ENCODE assay signal across 1 cellular context in genomic region chr11:72778535-72779494, GRCh38.
TF ChIP-seq lines count a peak whose summit lies in the region.

No MANE protein-coding gene starts in this region.

TF ChIP-seq in HepG2, 621 proteins besides CTCF, POLR2A, EP300 and RAD21 (continued from another document and continues in another):
- TF ChIP-seq ATF6 (CRISPR knock-in tag; conservative IDR thresholded peaks at IDR 0.05), result no peak
- no peak for TF ChIP-seq SRSF9 (IDR thresholded peaks at IDR 0.05; ENCODE audit: borderline replicate concordance, insufficient read depth, low read depth, low read length, poor library complexity, severe bottlenecking)
- no peak for TF ChIP-seq ARNT2 (CRISPR knock-in tag; IDR thresholded peaks at IDR 0.05; ENCODE audit: low read depth)
- 0 out of 2 replicates have a peak, but pooled peaks have one; percentile 26 for TF ChIP-seq ZFP90 (CRISPR knock-in tag; IDR thresholded peaks at IDR 0.05; ENCODE audit: borderline replicate concordance)
- 0 out of 2 replicates have a peak, but pooled peaks have one; percentile 9 for TF ChIP-seq ELF1 (CRISPR knock-in tag; IDR thresholded peaks at IDR 0.05)
- TF ChIP-seq CEBPZ (IDR thresholded peaks at IDR 0.05; ENCODE audit: low read length), result no peak
- TF ChIP-seq ZNF317 (CRISPR knock-in tag; IDR thresholded peaks at IDR 0.05), result no peak
- TF ChIP-seq ELF4 (CRISPR knock-in tag; IDR thresholded peaks at IDR 0.05; ENCODE audit: borderline replicate concordance), result no peak
- 0 out of 2 replicates have a peak, but pooled peaks have one; percentile 58 for TF ChIP-seq ZNF431 (CRISPR knock-in tag; IDR thresholded peaks at IDR 0.05; ENCODE audit: borderline replicate concordance, low read depth)
- no peak for TF ChIP-seq PRPF4 (IDR thresholded peaks at IDR 0.05; ENCODE audit: low read depth, low read length, poor library complexity, severe bottlenecking)
- TF ChIP-seq MLLT10 (CRISPR knock-in tag; IDR thresholded peaks at IDR 0.05), result no peak
- TF ChIP-seq PLRG1 (conservative IDR thresholded peaks at IDR 0.05), result no peak
- peak; percentile 61; the same call in 1 of the 2 replicates for TF ChIP-seq ZNF121 (CRISPR knock-in tag; IDR thresholded peaks at IDR 0.05)
- no peak for TF ChIP-seq ZBTB49 (CRISPR knock-in tag; IDR thresholded peaks at IDR 0.05; ENCODE audit: borderline replicate concordance)
- TF ChIP-seq RNF219 (CRISPR knock-in tag; IDR thresholded peaks at IDR 0.05), result no peak
- peak; percentile 18; the same call in 1 of the 2 replicates for TF ChIP-seq ZC3H13 (CRISPR knock-in tag; IDR thresholded peaks at IDR 0.05)
- no peak for TF ChIP-seq TERF1 (CRISPR knock-in tag; IDR thresholded peaks at IDR 0.05)
- TF ChIP-seq KIAA2018 (CRISPR knock-in tag; IDR thresholded peaks at IDR 0.05; ENCODE audit: borderline replicate concordance), result no peak
- no peak for TF ChIP-seq NFE2L2 (IDR thresholded peaks at IDR 0.05; ENCODE audit: low read length)
- no peak for TF ChIP-seq ZSCAN12 (CRISPR knock-in tag; IDR thresholded peaks at IDR 0.05)
- TF ChIP-seq ZNF816 (CRISPR knock-in tag; IDR thresholded peaks at IDR 0.05; ENCODE audit: borderline replicate concordance), result no peak
- no peak for TF ChIP-seq JUN (CRISPR knock-in tag; IDR thresholded peaks at IDR 0.05)
- no peak for TF ChIP-seq KDM2A (CRISPR knock-in tag; IDR thresholded peaks at IDR 0.05; ENCODE audit: borderline replicate concordance, low read depth)
- no peak for TF ChIP-seq SYNCRIP (IDR thresholded peaks at IDR 0.05; ENCODE audit: insufficient read depth, low read depth, low read length)
- no peak for TF ChIP-seq REXO4 (CRISPR knock-in tag; IDR thresholded peaks at IDR 0.05; ENCODE audit: borderline replicate concordance)
- peak; percentile 87 for TF ChIP-seq TARDBP (CRISPR knock-in tag; IDR thresholded peaks at IDR 0.05)
- 0 out of 2 replicates have a peak, but pooled peaks have one; percentile 12 for TF ChIP-seq MIXL1 (CRISPR knock-in tag; IDR thresholded peaks at IDR 0.05)
- no peak for TF ChIP-seq ZNF724P (CRISPR knock-in tag; IDR thresholded peaks at IDR 0.05; ENCODE audit: borderline replicate concordance)
- no peak for TF ChIP-seq ZNF20 (CRISPR knock-in tag; IDR thresholded peaks at IDR 0.05)
- TF ChIP-seq PRDM4 (CRISPR knock-in tag; IDR thresholded peaks at IDR 0.05; ENCODE audit: borderline replicate concordance), result no peak
- TF ChIP-seq EEA1 (CRISPR knock-in tag; IDR thresholded peaks at IDR 0.05; ENCODE audit: borderline replicate concordance), result no peak
- TF ChIP-seq ZFAT (CRISPR knock-in tag; conservative IDR thresholded peaks at IDR 0.05), result no peak
- no peak for TF ChIP-seq TSC22D2 (CRISPR knock-in tag; IDR thresholded peaks at IDR 0.05; ENCODE audit: borderline replicate concordance)
- no peak for TF ChIP-seq MTF1 (CRISPR knock-in tag; IDR thresholded peaks at IDR 0.05)
- no peak for TF ChIP-seq ZNF292 (CRISPR knock-in tag; IDR thresholded peaks at IDR 0.05; ENCODE audit: borderline replicate concordance, low read depth)
- no peak for TF ChIP-seq CHD4 (IDR thresholded peaks at IDR 0.05; ENCODE audit: borderline replicate concordance, low read length)
- no peak for TF ChIP-seq ZNF296 (CRISPR knock-in tag; conservative IDR thresholded peaks at IDR 0.05)
- TF ChIP-seq ZNF282 (IDR thresholded peaks at IDR 0.05; ENCODE audit: partially characterized antibody), result no peak
- TF ChIP-seq ZMYM3 (CRISPR knock-in tag; IDR thresholded peaks at IDR 0.05), result peak; percentile 58
- TF ChIP-seq ZNF24 (IDR thresholded peaks at IDR 0.05), result no peak
- peak; percentile 80 for TF ChIP-seq PHF21A (CRISPR knock-in tag; IDR thresholded peaks at IDR 0.05)
